In the genomic region with DNA sequence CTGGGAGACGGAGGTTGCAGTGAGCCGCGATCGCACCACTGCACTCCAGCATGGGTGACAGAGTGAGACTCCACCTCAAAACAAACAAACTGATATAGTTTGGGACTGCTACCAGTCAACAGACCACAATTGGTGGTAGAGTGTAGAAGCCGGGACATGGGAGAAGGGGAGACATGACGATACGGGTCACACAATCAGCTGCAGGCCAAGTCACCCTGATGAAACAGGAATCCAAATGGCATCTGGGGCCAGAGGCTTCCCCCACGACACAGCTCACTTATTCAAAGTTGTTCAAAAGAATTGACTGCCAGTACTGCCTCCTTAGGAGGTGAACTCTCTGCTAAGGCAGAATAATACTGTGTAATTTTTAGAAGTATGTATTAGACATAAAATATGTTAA, we compare ENCODE assay signal across 26 cellular contexts. TPM values are rescaled to one million over a fixed set of nuclear protein-coding genes. Genes with fewer than 3 reads are reported as not detected.
DNase-seq lines count a peak whose midpoint lies in the region; ATAC-seq, FAIRE-seq and TF ChIP-seq lines count a peak whose summit lies in the region.
"Had no signal": no experiment of that assay in that cellular context is flagged by ENCODE, and none has a peak within 500 bp of the region (broad histone marks: within the 10 kb centered on the region; RNA-seq: fewer than 3 reads in every experiment).

No MANE protein-coding gene starts in this region.

- H3K27ac ChIP-seq in VCaP = peak overlapping the region; percentile 22
- H3K27ac ChIP-seq: BLaER1 treated with 17β-estradiol and CSF1 and Interleukin-3, amounts not matched to agents 10 nM and 100 nM; GM23248; HL-60; SK-N-MC had no signal

- no peaks in the 10 kb centered on the region for H3K27me3 Mint-ChIP-seq in activated T-cell treated with anti-CD3 and anti-CD28 coated beads, Interleukin-2, amount 50 U/mL, for 24 hours
- no peaks in the 10 kb centered on the region for H3K27me3 Mint-ChIP-seq in activated T-cell treated with anti-CD3 and anti-CD28 coated beads, Interleukin-2, amount 50 U/mL, for 72 hours (ENCODE audit: low read depth)
- peaks cover 3% of the 10 kb centered on the region for H3K27me3 Mint-ChIP-seq in nephron progenitor cell (ENCODE audit: low read depth, poor library complexity)

- H3K36me3 Mint-ChIP-seq in activated T-cell treated with anti-CD3 and anti-CD28 coated beads, Interleukin-2, amount 50 U/mL, for 24 hours (ENCODE audit: low read depth) = peaks cover 59% of the 10 kb centered on the region
- H3K36me3 Mint-ChIP-seq in activated T-cell treated with anti-CD3 and anti-CD28 coated beads, Interleukin-2, amount 50 U/mL, for 72 hours (ENCODE audit: insufficient read depth in 2 of 2) = peaks cover 16 to 25% of the 10 kb centered on the region in 2 donors
- peaks cover 55% of the 10 kb centered on the region for H3K36me3 Mint-ChIP-seq in nephron progenitor cell (ENCODE audit: low read depth)

- TF ChIP-seq CTCF in VCaP (conservative IDR thresholded peaks at IDR 0.05) (no peak), nephron progenitor cell (IDR thresholded peaks at IDR 0.05) (no peak)

- TF ChIP-seq POLR2A in GM12891 (IDR thresholded peaks at IDR 0.05; ENCODE audit: low read depth, low read length) = 0 out of 2 replicates have a peak, but pooled peaks have one; percentile 25
- no peak for TF ChIP-seq POLR2A in GM12892 (IDR thresholded peaks at IDR 0.05; ENCODE audit: low read depth, low read length)

- FAIRE-seq in GM12891 (lab: Jason Lieb, UNC) (no peak), GM12892 (lab: Jason Lieb, UNC) (no peak)

- peak overlapping the region; percentile 0 for H3K27ac Mint-ChIP-seq in activated T-cell treated with anti-CD3 and anti-CD28 coated beads, Interleukin-2, amount 50 U/mL, for 24 hours
- no peak overlapping the region for H3K27ac Mint-ChIP-seq in activated T-cell treated with anti-CD3 and anti-CD28 coated beads, Interleukin-2, amount 50 U/mL, for 72 hours
- peak overlapping the region; percentile 31 for H3K27ac Mint-ChIP-seq in nephron progenitor cell
- H3K27ac Mint-ChIP-seq: CD8-positive, alpha-beta T cell had no signal

- H3K4me3 Mint-ChIP-seq in activated T-cell treated with anti-CD3 and anti-CD28 coated beads, Interleukin-2, amount 50 U/mL, for 24 hours = no peak overlapping the region
- no peak overlapping the region for H3K4me3 Mint-ChIP-seq in activated T-cell treated with anti-CD3 and anti-CD28 coated beads, Interleukin-2, amount 50 U/mL, for 72 hours
- H3K4me3 Mint-ChIP-seq in nephron progenitor cell = no peak overlapping the region
- H3K4me3 Mint-ChIP-seq: CD8-positive, alpha-beta T cell had no signal

- no peak for DNase-seq in activated T-cell treated with anti-CD3 and anti-CD28 coated beads, Interleukin-2, amount 50 U/mL, for 24 hours
- DNase-seq in activated T-cell treated with anti-CD3 and anti-CD28 coated beads, Interleukin-2, amount 50 U/mL, for 72 hours = no peak
- no peak for DNase-seq in GM12891 (ENCODE audit: insufficient read length, low spot score)
- no peak for DNase-seq in nephron progenitor cell
- no peak for DNase-seq in GM12892 (ENCODE audit: insufficient read length)
- DNase-seq in 8988T = no peak
- no peak for DNase-seq in stimulated activated naive CD8-positive, alpha-beta T cell treated with anti-CD3 and anti-CD28 coated beads, Interleukin-15, Interleukin-2, amounts not matched to agents 100 U/mL and 50 U/mL, for 24 hours
- DNase-seq: CD8-positive, alpha-beta T cell; DMS53; GM23248; HCEC 1CT; IMR-90; NCI-H1105 treated with DMSO at 0.1 percent for 48 hours; NCI-H1694; NCI-H2081; NCI-H2171; NCI-H345; NCI-H524; NCI-H82; PC-3; RPMI8226; SHP77 treated with DMSO at 0.1 percent for 48 hours had no signal

- ATAC-seq in activated T-cell treated with anti-CD3 and anti-CD28 coated beads, Interleukin-2, amount 50 U/mL, for 72 hours (replicated peaks in 1 of 2) = no peak
- ATAC-seq in stimulated activated naive CD8-positive, alpha-beta T cell treated with anti-CD3 and anti-CD28 coated beads, Interleukin-15, Interleukin-2, amounts not matched to agents 100 U/mL and 50 U/mL, for 24 hours = no peak
- ATAC-seq: CD8-positive, alpha-beta T cell; PC-3 had no signal

- H3K4me1 Mint-ChIP-seq in activated T-cell treated with anti-CD3 and anti-CD28 coated beads, Interleukin-2, amount 50 U/mL, for 24 hours (ENCODE audit: low read depth) = peaks cover 6% of the 10 kb centered on the region
- peaks cover 5% of the 10 kb centered on the region for H3K4me1 Mint-ChIP-seq in activated T-cell treated with anti-CD3 and anti-CD28 coated beads, Interleukin-2, amount 50 U/mL, for 72 hours (ENCODE audit: low read depth)
- H3K4me1 Mint-ChIP-seq in nephron progenitor cell = no peaks in the 10 kb centered on the region

- H3K9me3 Mint-ChIP-seq in activated T-cell treated with anti-CD3 and anti-CD28 coated beads, Interleukin-2, amount 50 U/mL, for 24 hours = peaks cover 31% of the 10 kb centered on the region
- H3K9me3 Mint-ChIP-seq in activated T-cell treated with anti-CD3 and anti-CD28 coated beads, Interleukin-2, amount 50 U/mL, for 72 hours = peaks cover 9 to 16% of the 10 kb centered on the region in 2 donors
- peaks cover 41% of the 10 kb centered on the region for H3K9me3 Mint-ChIP-seq in nephron progenitor cell

TF ChIP-seq in GM12891, 5 proteins besides CTCF, POLR2A, EP300 and RAD21:
- TF ChIP-seq POLR2AphosphoS5 (IDR thresholded peaks at IDR 0.05; ENCODE audit: low read depth, low read length) = 0 out of 2 replicates have a peak, but pooled peaks have one; percentile 67
- TF ChIP-seq POU2F2 (IDR thresholded peaks at IDR 0.05; ENCODE audit: low read depth, low read length) = no peak

RNA-seq across cellular contexts. Expression of a gene that starts 27.5 kb away (rescaled TPM):
- 10 to 100 TPM; 55.5 to 61.4 TPM for total RNA-seq in activated T-cell treated with anti-CD3 and anti-CD28 coated beads, Interleukin-2, amount 50 U/mL, for 72 hours
- 48.9 TPM for polyA plus RNA-seq in GM12891 (2012; ENCODE audit: low read depth, missing spikeins)
- polyA plus RNA-seq in GM12892 (2012; ENCODE audit: missing spikeins) = 57.5 TPM

RNA-seq across cellular contexts. Expression of a gene that starts 56.4 kb away (rescaled TPM):
- 10 to 100 TPM; 62.3 to 67.6 TPM for total RNA-seq in activated T-cell treated with anti-CD3 and anti-CD28 coated beads, Interleukin-2, amount 50 U/mL, for 72 hours
- polyA plus RNA-seq in GM12891 (2012; ENCODE audit: low read depth, missing spikeins) = 94.0 TPM
- 73.1 TPM for polyA plus RNA-seq in GM12892 (2012; ENCODE audit: missing spikeins)
